In genomic region chr13:80873589-80873988, GRCh38 we compare ENCODE assay signal across 8 cellular contexts.
DNase-seq lines count a peak whose midpoint lies in the region; ATAC-seq, FAIRE-seq and TF ChIP-seq lines count a peak whose summit lies in the region.

No MANE protein-coding gene starts in this region.

- ATAC-seq in GM21515 (IDR thresholded peaks at IDR 0.05; ENCODE audit: unreplicated experiment) (peak; percentile 93), HG03460 (IDR thresholded peaks at IDR 0.05; ENCODE audit: unreplicated experiment) (peak; percentile 98)

- H3K27me3 ChIP-seq in bronchial epithelial cell (ENCODE audit: control insufficient read depth, insufficient read depth, low read length): no peaks in the 10 kb centered on the region

- H3K36me3 ChIP-seq in bronchial epithelial cell (ENCODE audit: control insufficient read depth, insufficient read depth, low read length): no peaks in the 10 kb centered on the region

- no peak overlapping the region for H3K4me3 ChIP-seq in bronchial epithelial cell (ENCODE audit: low read depth, low read length)

- FAIRE-seq in GM12891 (lab: Jason Lieb, UNC): peak; percentile 81
- no peak for FAIRE-seq in bronchial epithelial cell (lab: Jason Lieb, UNC)

- no peak for TF ChIP-seq CTCF in bronchial epithelial cell (IDR thresholded peaks at IDR 0.05; ENCODE audit: insufficient read depth, low read length, severe bottlenecking)

- TF ChIP-seq POLR2A in GM12891 (IDR thresholded peaks at IDR 0.05; ENCODE audit: low read depth, low read length): no peak

- DNase-seq in GM12891 (ENCODE audit: insufficient read length, low spot score): no peak
- peak; percentile 62 for DNase-seq in bronchial epithelial cell (ENCODE audit: low read depth)
- DNase-seq in NCI-H2029 treated with DMSO at 0.1 percent for 48 hours (lab: John Stamatoyannopoulos, UW): no peak
- DNase-seq in DMS114 treated with DMSO at 0.1 percent for 48 hours (lab: John Stamatoyannopoulos, UW; ENCODE audit: unreplicated experiment): no peak
- DNase-seq in NCI-H1694 treated with DMSO at 0.1 percent for 48 hours (lab: John Stamatoyannopoulos, UW): no peak
- no peak for DNase-seq in DMS 273 (lab: John Stamatoyannopoulos, UW; ENCODE audit: unreplicated experiment)

TF ChIP-seq in GM12891, 5 proteins besides CTCF, POLR2A, EP300 and RAD21:
- TF ChIP-seq SPI1 (IDR thresholded peaks at IDR 0.05; ENCODE audit: low read depth, low read length) (peak; percentile 86), POLR2AphosphoS5 (IDR thresholded peaks at IDR 0.05; ENCODE audit: low read depth, low read length) (no peak), POU2F2 (IDR thresholded peaks at IDR 0.05; ENCODE audit: low read depth, low read length) (no peak), TAF1 (IDR thresholded peaks at IDR 0.05; ENCODE audit: low read depth, low read length) (no peak)
